In genomic region chr5:72320022-72320898, GRCh38 we compare ENCODE assay signal across 8 cellular contexts. TPM values are rescaled to one million over a fixed set of nuclear protein-coding genes. Genes with fewer than 3 reads are reported as not detected.
DNase-seq lines count a peak whose midpoint lies in the region; TF ChIP-seq lines count a peak whose summit lies in the region.

TSS of gene MRPS27 (minus strand) at chr5:72320240. CDS start at chr5:72320221, 19 bp downstream.
A gene with protein sequence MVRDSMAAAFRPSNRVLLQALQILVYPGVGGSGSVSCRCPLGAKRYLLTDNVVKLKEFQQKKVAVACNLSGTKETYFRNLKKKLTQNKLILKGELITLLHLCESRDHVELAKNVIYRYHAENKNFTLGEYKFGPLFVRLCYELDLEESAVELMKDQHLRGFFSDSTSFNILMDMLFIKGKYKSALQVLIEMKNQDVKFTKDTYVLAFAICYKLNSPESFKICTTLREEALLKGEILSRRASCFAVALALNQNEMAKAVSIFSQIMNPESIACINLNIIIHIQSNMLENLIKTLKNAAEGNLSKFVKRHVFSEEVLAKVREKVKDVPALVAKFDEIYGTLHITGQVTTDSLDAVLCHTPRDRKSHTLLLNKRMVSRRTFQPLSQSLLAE (plus strand): TSS chr5:72320373. CDS start chr5:72320383, 10 bp downstream.

- no peaks in the 10 kb centered on the region for H4K20me1 ChIP-seq in neural cell (ENCODE audit: insufficient read depth)

- DNase-seq in GDM1 (lab: John Stamatoyannopoulos, UW) (peak; percentile 95), HAP-1 (ENCODE audit: low spot score in 2 of 2) (peak; percentile 94 to 98), MG63 (peak; percentile 98), SHP77 treated with DMSO at 0.1 percent for 48 hours (lab: John Stamatoyannopoulos, UW) (peak; percentile 89), activated gamma-delta T cell (lab: John Stamatoyannopoulos, UW) (peak; percentile 61), fibroblast of villous mesenchyme (ENCODE audit: low read depth) (peak; percentile 99), stomach (peak; percentile 95)

- in situ Hi-C loops in HAP-1 (cut with MboI; ENCODE audit: low sequenced_read_pairs): loop anchor here (25.0 kb wide), 1 partner anchor 733 kb away; the partner anchor contains the start of gene MCCC2

- intact Hi-C loops in stomach (cut with DNase I; ENCODE audit: low total_unique reads): no loop called here

- no peaks in the 10 kb centered on the region for H3F3A ChIP-seq in neural cell (ENCODE audit: insufficient read depth, low read length, poor library complexity, severe bottlenecking)

- H3K27me3 ChIP-seq in HAP-1 (ENCODE audit: low read depth) (no peaks in the 10 kb centered on the region), MG63 (no peaks in the 10 kb centered on the region), neural cell (ENCODE audit: insufficient read depth, low read depth, low read length) (no peaks in the 10 kb centered on the region), stomach (no peaks in the 10 kb centered on the region)

- H3K4me3 ChIP-seq in HAP-1 (peak within 1 kb of the TSS; percentile 84), MG63 (peak within 1 kb of the TSS; percentile 93), fibroblast of villous mesenchyme (ENCODE audit: low read depth, low read length) (peak within 1 kb of the TSS; percentile 99), neural cell (ENCODE audit: low read length) (peak within 1 kb of the TSS; percentile 94), stomach (peak within 1 kb of the TSS; percentile 74 to 94 (median 82))

- H3K27ac ChIP-seq in neural cell (ENCODE audit: low read length) (peak within 1 kb of the TSS; percentile 84), stomach (peak within 1 kb of the TSS; percentile 57 to 85 (median 66))

- 0 to 1% (median 1%) methylated on average over 34 to 51 of the region's 51 CpGs for WGBS in stomach, 5 donors

- TF ChIP-seq EP300 in neural cell (conservative IDR thresholded peaks at IDR 0.05; ENCODE audit: poor library complexity, severe bottlenecking) (peak; percentile 37), stomach (IDR thresholded peaks at IDR 0.05) (no peak)

- TF ChIP-seq CTCF in fibroblast of villous mesenchyme (IDR thresholded peaks at IDR 0.05; ENCODE audit: insufficient read depth, low read depth, low read length): peak; percentile 25
- TF ChIP-seq CTCF in neural cell (IDR thresholded peaks at IDR 0.05; ENCODE audit: poor library complexity, severe bottlenecking): peak; percentile 59
- TF ChIP-seq CTCF in stomach (IDR thresholded peaks at IDR 0.05): peak in 1 of 7 experiments; percentile 7

- peak within 1 kb of the TSS; percentile 81 for H3K4me2 ChIP-seq in neural cell (ENCODE audit: low read length)

- peak; percentile 57 for TF ChIP-seq RAD21 in neural cell (conservative IDR thresholded peaks at IDR 0.05)

- H3K79me2 ChIP-seq in neural cell (replicated peaks; ENCODE audit: insufficient read depth, low read length): peaks cover 12% of the 10 kb centered on the region

- peak within 1 kb of the TSS; percentile 99 for H2AFZ ChIP-seq in neural cell (ENCODE audit: low read depth, low read length)

- H3K36me3 ChIP-seq in HAP-1 (replicated peaks) (peaks cover 15% of the 10 kb centered on the region), MG63 (peaks cover 37% of the 10 kb centered on the region), neural cell (ENCODE audit: insufficient read depth, low read length) (no peaks in the 10 kb centered on the region), stomach (peaks cover 0 to 35% (median 26%) of the 10 kb centered on the region in 4 donors)

- no peaks in the 10 kb centered on the region for H3K9me2 ChIP-seq in neural cell (ENCODE audit: insufficient read depth, low read length)

- peak in 1 of 4 donors; percentile 45 for TF ChIP-seq POLR2A in stomach (IDR thresholded peaks at IDR 0.05)

- H3K9me3 ChIP-seq in HAP-1 (no peaks in the 10 kb centered on the region), MG63 (no peaks in the 10 kb centered on the region), neural cell (ENCODE audit: low read length) (no peaks in the 10 kb centered on the region), stomach (no peaks in the 10 kb centered on the region)

- H3K4me1 ChIP-seq in HAP-1 (peaks cover 8% of the 10 kb centered on the region), stomach (peaks cover 4 to 39% (median 27%) of the 10 kb centered on the region in 4 donors)

- peak within 1 kb of the TSS; percentile 82 for H3K9ac ChIP-seq in neural cell (ENCODE audit: low read length)

TF ChIP-seq in neural cell, 6 proteins besides CTCF, POLR2A, EP300 and RAD21:
- peak; percentile 82 for TF ChIP-seq REST (IDR thresholded peaks at IDR 0.05; ENCODE audit: borderline replicate concordance)
- TF ChIP-seq POLR2AphosphoS5 (IDR thresholded peaks at IDR 0.05): peak; percentile 91
- TF ChIP-seq SMC3 (conservative IDR thresholded peaks at IDR 0.05; ENCODE audit: poor library complexity): peak; percentile 66
- TF ChIP-seq MXI1 (conservative IDR thresholded peaks at IDR 0.05; ENCODE audit: poor library complexity, severe bottlenecking): peak; percentile 98
- TF ChIP-seq EZH2 (IDR thresholded peaks at IDR 0.05; ENCODE audit: borderline replicate concordance, insufficient read depth, low read length, poor library complexity, severe bottlenecking): no peak
- peak; percentile 96 for TF ChIP-seq TAF1 (IDR thresholded peaks at IDR 0.05; ENCODE audit: low read depth)

RNA-seq across cellular contexts. Expression of gene MRPS27, which starts in this region (rescaled TPM):
- 102 and 121 TPM in 2 replicates for total RNA-seq in MG63 (2014; rRNA removed; shearing (Covaris generic); ENCODE audit: low replicate concordance)
- total RNA-seq in fibroblast of villous mesenchyme (66.7 and 88.5 TPM in 2 replicates), stomach (10 to 100 TPM; 14.8 to 43.3 (median 21.0) TPM)
- polyA plus RNA-seq in neural cell (30.1 and 36.7 TPM in 2 replicates), stomach (10 to 100 TPM; 22.0 to 24.5 (median 24.3) TPM)
- 45.8 and 51.9 TPM in 2 replicates for polyA minus RNA-seq in neural cell

RNA-seq across cellular contexts. Expression of the second gene that starts in this region (rescaled TPM):
- total RNA-seq in MG63 (2014; rRNA removed; shearing (Covaris generic); ENCODE audit: low replicate concordance): 16.4 and 27.6 TPM in 2 replicates
- total RNA-seq in fibroblast of villous mesenchyme (7.7 and 11.7 TPM in 2 replicates), stomach (10 to 100 TPM in 1 of 5 donors, 1 to 10 TPM in 4; 1.3 to 56.7 (median 2.9) TPM)
- polyA plus RNA-seq in neural cell (4.4 and 4.5 TPM in 2 replicates), stomach (1 to 10 TPM; 1.7 to 3.8 (median 2.3) TPM)
- 5.4 and 8.5 TPM in 2 replicates for polyA minus RNA-seq in neural cell

Comparison
In these comparisons a context has a peak if more than half of its experiments do, and no peak if none do; other contexts are left out.
1. Peak in every context shown above with its lines: DNase-seq, H3K4me3 ChIP-seq and H3K27ac ChIP-seq.